In the genomic region with DNA sequence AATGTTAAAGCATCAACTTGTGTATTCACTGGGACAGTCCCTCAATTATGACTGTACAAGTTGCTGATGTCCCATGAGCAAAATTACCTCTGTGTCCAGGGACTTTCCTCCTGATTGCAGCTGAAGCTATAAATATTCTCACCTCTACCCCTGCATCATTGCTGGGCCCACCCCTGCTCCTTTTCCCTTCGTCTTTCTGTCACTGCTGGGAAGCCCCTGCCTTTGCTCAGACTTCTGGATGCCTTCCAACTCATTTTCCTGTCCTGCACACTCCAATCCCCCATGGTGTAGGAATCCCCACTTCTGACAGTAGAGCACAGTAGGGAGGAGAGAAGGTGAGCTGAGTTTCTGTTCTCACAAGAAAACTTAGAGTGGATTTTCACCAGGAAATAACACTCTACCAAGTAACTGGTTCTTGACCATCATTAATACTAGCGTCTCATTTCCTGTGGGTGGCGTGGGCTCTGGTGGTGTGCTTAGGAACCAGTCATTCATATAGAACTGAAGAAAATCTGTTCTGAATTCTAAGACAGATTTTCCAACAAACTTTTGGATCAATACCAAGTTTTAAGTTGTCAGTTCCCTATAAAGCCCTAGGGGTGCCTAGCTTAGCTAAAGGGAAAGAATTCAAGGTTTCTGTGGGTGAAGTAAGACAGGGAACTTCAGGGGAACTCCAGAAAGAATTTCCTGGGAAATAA, we compare ENCODE assay signal across 8 cellular contexts.
A peak's percentile ranks its signal among the peaks of the same experiment; 100 is the strongest.
DNase-seq lines count a peak whose midpoint lies in the region; ATAC-seq, FAIRE-seq and TF ChIP-seq lines count a peak whose summit lies in the region.

No MANE protein-coding gene starts in this region.

- peak; percentile 70 for ATAC-seq in HG03460 (IDR thresholded peaks at IDR 0.05; ENCODE audit: unreplicated experiment)

- H3K9me3 ChIP-seq in MG63, result no peaks in the 10 kb centered on the region

- no peaks in the 10 kb centered on the region for H3K36me3 ChIP-seq in MG63

- FAIRE-seq in urothelium cell line (lab: Jason Lieb, UNC), result no peak

- POLR2A ChIA-PET in GM10248 (lab: Yijun Ruan, JAX), result interaction anchor here (0.5 to 1.3 kb wide), 3 partner anchors 214 to 481 kb away, joined by 3 to 7 read pairs (median 5); partner anchors contain the start of gene USP9X

- DNase-seq in GM10248 (ENCODE audit: extremely low spot score) (peak; percentile 45), GM20000 (ENCODE audit: low spot score) (peak; percentile 46), dermis microvascular lymphatic vessel endothelial cell (ENCODE audit: low read depth in 2 of 2) (peak; percentile 32 to 80), urothelium cell line (ENCODE audit: low spot score) (no peak), MG63 (no peak), OCI-M2 (lab: John Stamatoyannopoulos, UW; ENCODE audit: unreplicated experiment) (no peak), LoVo (ENCODE audit: low spot score) (no peak)

- H3K27me3 ChIP-seq in MG63, result no peaks in the 10 kb centered on the region

- TF ChIP-seq CTCF in GM10248 (IDR thresholded peaks at IDR 0.05; ENCODE audit: control extremely low read depth, extremely low read depth, low read depth, missing control alignments) (no peak), GM20000 (IDR thresholded peaks at IDR 0.05; ENCODE audit: extremely low read depth, missing control alignments) (no peak)

- CTCF ChIA-PET in GM10248 (lab: Yijun Ruan, JAX), result interaction anchor here (0.8 to 1.5 kb wide), 3 partner anchors 8 to 328 kb away, joined by 3 to 5 read pairs (median 4); no protein-coding TSS in a partner anchor

- no peak overlapping the region for H3K4me3 ChIP-seq in MG63

Comparison
In these comparisons a context has a peak if more than half of its experiments do, and no peak if none do; other contexts are left out.
1. DNase-seq: peak in GM10248 (single experiment), GM20000 (single experiment) and dermis microvascular lymphatic vessel endothelial cell (2 of 2); none in urothelium cell line (single experiment), MG63 (single experiment), OCI-M2 (single experiment) and LoVo (single experiment).